ENCODE assay signal across 8 cellular contexts in the genomic region with DNA sequence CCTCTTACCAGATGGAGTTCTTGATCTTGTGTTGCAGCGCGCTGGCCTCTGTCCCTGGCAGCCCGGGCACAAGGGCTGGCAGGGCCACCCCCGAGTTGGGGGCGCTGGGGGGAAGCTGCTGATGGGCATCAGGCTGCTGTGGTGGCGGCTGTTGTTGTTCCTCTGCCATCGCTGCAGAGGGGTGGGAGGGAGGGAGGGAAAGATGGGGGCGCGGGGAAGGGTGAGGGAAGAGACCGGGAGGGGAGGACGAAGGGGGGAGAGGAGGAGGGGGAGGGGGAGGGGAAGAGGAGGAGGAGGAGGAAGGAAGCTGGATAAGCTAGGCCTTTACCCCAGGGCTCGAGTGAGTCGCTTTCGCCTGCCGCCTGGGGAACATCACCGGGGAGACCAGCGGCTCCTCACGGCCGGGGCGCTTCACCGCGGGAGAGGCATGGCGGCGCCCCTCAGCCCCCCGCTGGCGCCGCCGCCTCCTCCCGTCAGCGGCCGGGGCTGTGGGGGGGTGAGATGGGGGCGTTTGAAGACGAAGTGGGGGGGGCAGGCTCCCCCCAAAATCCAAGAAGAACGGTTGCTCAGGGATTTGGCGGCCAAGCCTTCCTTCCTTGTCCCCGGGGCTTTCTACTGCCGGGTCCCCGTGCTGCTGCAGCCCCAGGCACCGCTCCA. TPM values are rescaled to one million over a fixed set of nuclear protein-coding genes. Genes with fewer than 3 reads are reported as not detected.
DNase-seq lines count a peak whose midpoint lies in the region; ATAC-seq and TF ChIP-seq lines count a peak whose summit lies in the region.

No MANE protein-coding gene starts in this region.

- peaks cover 26% of the 10 kb centered on the region in 2 donors for H3K4me1 ChIP-seq in duodenal mucosa (ENCODE audit: control insufficient read depth in 1 of 2, insufficient read depth in 2 of 2, low read length in 2 of 2)
- peaks cover 0 to 25% (median 0%) of the 10 kb centered on the region in 4 donors for H3K4me1 ChIP-seq in right lobe of liver

- peak overlapping the region; percentile 82 for H3K27ac Mint-ChIP-seq in CD4-positive, alpha-beta T cell
- H3K27ac Mint-ChIP-seq in activated B cell treated with CpG ODN at 0.5 μM for 24 hours, result peak overlapping the region; percentile 73

- peaks cover 11% of the 10 kb centered on the region for H3K36me3 Mint-ChIP-seq in CD4-positive, alpha-beta T cell (ENCODE audit: low read depth)
- H3K36me3 Mint-ChIP-seq in activated B cell treated with CpG ODN at 0.5 μM for 24 hours (ENCODE audit: low read depth), result peaks cover 13% of the 10 kb centered on the region

- H3K9me3 Mint-ChIP-seq in CD4-positive, alpha-beta T cell, result no peaks in the 10 kb centered on the region
- no peaks in the 10 kb centered on the region for H3K9me3 Mint-ChIP-seq in activated B cell treated with CpG ODN at 0.5 μM for 24 hours

- peak overlapping the region; percentile 8 to 67 for H3K9ac ChIP-seq in duodenal mucosa (ENCODE audit: low read depth in 1 of 2, low read length in 2 of 2)

- no peaks in the 10 kb centered on the region for H3K27me3 ChIP-seq in CD4-positive, alpha-beta T cell (ENCODE audit: control insufficient read depth, insufficient read depth, low read length)
- H3K27me3 ChIP-seq in duodenal mucosa (ENCODE audit: control insufficient read depth in 1 of 2, insufficient read depth in 2 of 2, low read length in 2 of 2), result no peaks in the 10 kb centered on the region
- no peaks in the 10 kb centered on the region for H3K27me3 ChIP-seq in right lobe of liver

- no peaks in the 10 kb centered on the region for H3K9me3 ChIP-seq in CD4-positive, alpha-beta T cell (ENCODE audit: control insufficient read depth, low read length)
- no peaks in the 10 kb centered on the region for H3K9me3 ChIP-seq in duodenal mucosa (ENCODE audit: control insufficient read depth in 1 of 2, low read length in 2 of 2)
- H3K9me3 ChIP-seq in right lobe of liver, result no peaks in the 10 kb centered on the region

- CTCF ChIA-PET in CD4-positive, alpha-beta T cell (lab: Charles Lee), result no interaction called here
- CTCF ChIA-PET in activated B cell treated with CpG ODN at 0.5 μM for 24 hours (lab: Charles Lee), result interaction anchor here (0.9 kb wide), 1 partner anchor 71 kb away, joined by 3 read pairs; no protein-coding TSS in a partner anchor

- H3K4me3 ChIP-seq in duodenal mucosa (ENCODE audit: low read depth in 1 of 2, low read length in 2 of 2) (peak overlapping the region; percentile 71 to 75), right lobe of liver (peak overlapping the region; percentile 60 to 76 (median 63))

- H3K36me3 ChIP-seq in duodenal mucosa (ENCODE audit: control insufficient read depth in 1 of 2, insufficient read depth in 2 of 2, low read length in 2 of 2) (no peaks in the 10 kb centered on the region), right lobe of liver (no peaks in the 10 kb centered on the region)

- no peak for TF ChIP-seq CTCF in CD4-positive, alpha-beta T cell (IDR thresholded peaks at IDR 0.05)
- no peak for TF ChIP-seq CTCF in activated B cell treated with CpG ODN at 0.5 μM for 24 hours (IDR thresholded peaks at IDR 0.05)
- no peak for TF ChIP-seq CTCF in right lobe of liver (IDR thresholded peaks at IDR 0.05)

- H3K4me3 Mint-ChIP-seq in CD4-positive, alpha-beta T cell, result peak overlapping the region; percentile 89
- peak overlapping the region; percentile 89 for H3K4me3 Mint-ChIP-seq in activated B cell treated with CpG ODN at 0.5 μM for 24 hours

- DNase-seq in CD4-positive, alpha-beta T cell, result peak; percentile 9 to 53 (median 25)
- DNase-seq in NCI-H1092 (lab: John Stamatoyannopoulos, UW) (peak; percentile 51), activated B cell treated with CpG ODN at 0.5 μM for 24 hours (peak; percentile 23), right lobe of liver (peak; percentile 45 to 63 (median 55)), NOMO-1 (lab: John Stamatoyannopoulos, UW; ENCODE audit: unreplicated experiment in 2 of 2) (no peak)
- peak; percentile 32 for DNase-seq in stimulated activated CD4-positive, alpha-beta T cell treated with anti-CD3 and anti-CD28 coated beads, Interleukin-4, amount 100 ng/mL, for 24 hours

- H3K27me3 Mint-ChIP-seq in CD4-positive, alpha-beta T cell, result no peaks in the 10 kb centered on the region
- H3K27me3 Mint-ChIP-seq in activated B cell treated with CpG ODN at 0.5 μM for 24 hours, result no peaks in the 10 kb centered on the region

- TF ChIP-seq POLR2A in right lobe of liver (IDR thresholded peaks at IDR 0.05), result no peak

- 2% methylated on average over 18 of the region's 39 CpGs for WGBS in right lobe of liver (ENCODE audit: insufficient coverage, low coverage, low lambda C conversion rate, missing lambda C conversion rate)

- POLR2A ChIA-PET in CD4-positive, alpha-beta T cell (lab: Charles Lee), result interaction anchor here (1.3 kb wide), 1 partner anchor 17 kb away, joined by 4 read pairs; no protein-coding TSS in a partner anchor
- POLR2A ChIA-PET in activated B cell treated with CpG ODN at 0.5 μM for 24 hours (lab: Charles Lee), result interaction anchor here (0.8 to 1.1 kb wide), 2 partner anchors 35 to 38 kb away, joined by 3 read pairs; no protein-coding TSS in a partner anchor

- H3K4me1 Mint-ChIP-seq in CD4-positive, alpha-beta T cell (ENCODE audit: low read depth), result peaks cover 53% of the 10 kb centered on the region
- H3K4me1 Mint-ChIP-seq in activated B cell treated with CpG ODN at 0.5 μM for 24 hours, result peaks cover 43% of the 10 kb centered on the region

- intact Hi-C loops in CD4-positive, alpha-beta T cell (cut with DNase I, micrococcal nuclease), result loop anchor here (5.0 to 10.0 kb wide), 10 partner anchors 36 to 1462 kb away; a partner anchor contains a TSS
- intact Hi-C loops in activated B cell treated with CpG ODN at 0.5 μM for 24 hours (cut with micrococcal nuclease) (loop anchor here (10.0 kb wide), 3 partner anchors 138 to 1042 kb away; no protein-coding TSS in a partner anchor), right lobe of liver (cut with DNase I) (no loop called here)

- ATAC-seq in CD4-positive, alpha-beta T cell (ENCODE audit: poor library complexity), result peak; percentile 27
- ATAC-seq in GM21786 (IDR thresholded peaks at IDR 0.05; ENCODE audit: unreplicated experiment), result peak; percentile 4
- peak; percentile 21 for ATAC-seq in activated B cell treated with CpG ODN at 0.5 μM for 24 hours (ENCODE audit: low read depth)
- ATAC-seq in right lobe of liver, result peak; percentile 3 to 9 (median 7)

- peak overlapping the region; percentile 46 for H3K27ac ChIP-seq in CD4-positive, alpha-beta T cell (ENCODE audit: low read depth, low read length)
- H3K27ac ChIP-seq in duodenal mucosa (ENCODE audit: low read depth, low read length) (peak overlapping the region; percentile 80), right lobe of liver (peak overlapping the region; percentile 49 to 77 (median 76))

RNA-seq across cellular contexts. Expression of a gene that starts 0.4 kb away (rescaled TPM):
- 10 to 100 TPM; 22.5 to 23.6 TPM for total RNA-seq in CD4-positive, alpha-beta T cell
- total RNA-seq in activated B cell treated with CpG ODN at 0.5 μM for 24 hours (24.3 and 27.8 TPM in 2 replicates), right lobe of liver (1 to 10 TPM; 4.5 to 7.1 (median 5.8) TPM)

Comparison
In these comparisons a context has a peak if more than half of its experiments do, and no peak if none do; other contexts are left out.
1. DNase-seq: peak in CD4-positive, alpha-beta T cell (10 of 10), NCI-H1092 (single experiment), activated B cell treated with CpG ODN at 0.5 μM for 24 hours (single experiment), right lobe of liver (3 of 3) and stimulated activated CD4-positive, alpha-beta T cell treated with anti-CD3 and anti-CD28 coated beads, Interleukin-4, amount 100 ng/mL, for 24 hours (single experiment); none in NOMO-1 (0 of 2).
2. intact Hi-C loops: an anchor here in CD4-positive, alpha-beta T cell (5.0 to 10.0 kb wide) and activated B cell treated with CpG ODN at 0.5 μM for 24 hours (10.0 kb wide); none called in right lobe of liver.
3. Peak in every context shown above with its lines, with median percentiles within 50 percentile points of each other: ATAC-seq and H3K27ac ChIP-seq.